ENCODE assay signal across 19 cellular contexts in the genomic region with DNA sequence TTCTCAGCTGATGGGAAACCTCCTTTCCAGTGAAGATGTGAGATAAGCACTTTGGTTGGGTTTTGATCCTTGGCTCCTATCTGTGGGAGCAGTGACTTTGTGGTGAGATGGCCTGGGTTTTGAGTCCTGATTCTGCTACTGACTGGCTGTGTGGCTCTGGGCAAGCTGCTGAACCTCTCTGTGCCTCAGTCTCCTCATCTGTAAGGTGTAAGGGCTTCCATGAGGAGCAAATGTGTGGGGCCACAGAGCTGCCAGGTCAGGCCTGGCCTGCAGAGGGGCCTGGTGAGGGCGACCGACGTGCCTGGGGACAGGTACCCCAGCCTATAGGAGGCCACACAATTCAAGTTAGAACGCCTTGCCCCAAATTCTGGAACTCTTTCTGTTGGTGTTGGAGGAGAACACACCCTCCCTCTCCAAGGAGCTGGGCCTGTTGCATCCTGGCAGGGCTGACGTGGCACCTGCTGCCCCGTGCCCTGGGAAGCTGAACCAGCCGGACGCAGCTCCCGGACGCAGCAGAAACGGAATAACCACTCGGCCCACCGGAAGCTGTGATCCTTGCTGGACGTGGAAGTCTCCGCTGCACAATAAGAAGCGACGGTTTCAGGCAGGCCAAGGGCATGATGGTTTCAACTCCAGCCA.
DNase-seq lines count a peak whose midpoint lies in the region; ATAC-seq and TF ChIP-seq lines count a peak whose summit lies in the region.
"Had no signal": no experiment of that assay in that cellular context is flagged by ENCODE, and none has a peak within 500 bp of the region (broad histone marks: within the 10 kb centered on the region; RNA-seq: fewer than 3 reads in every experiment).

No MANE protein-coding gene starts in this region.

- no peaks in the 10 kb centered on the region for H3K27me3 ChIP-seq in right lobe of liver
- no peaks in the 10 kb centered on the region for H3K27me3 ChIP-seq in skeletal muscle tissue (ENCODE audit: control insufficient read depth in 3 of 3, insufficient read depth in 3 of 3, low read length in 3 of 3)

- no peak overlapping the region for H3K4me3 ChIP-seq in right lobe of liver
- H3K4me3 ChIP-seq in skeletal muscle tissue (ENCODE audit: low read length in 3 of 3), result peak overlapping the region in 1 of 3 donors; percentile 27

- H3K27ac Mint-ChIP-seq in activated CD4-positive, alpha-beta memory T cell treated with anti-CD3 and anti-CD28 coated beads, Interleukin-2, amount 10 ng/mL, durations not matched to agents 7 days and 5 days, result no peak overlapping the region
- H3K27ac Mint-ChIP-seq in CD14-positive monocyte, result peak overlapping the region in 2 of 7 donors; percentile 46 to 61

- H3K9me3 Mint-ChIP-seq in activated CD4-positive, alpha-beta memory T cell treated with anti-CD3 and anti-CD28 coated beads, Interleukin-2, amount 10 ng/mL, durations not matched to agents 7 days and 5 days, result no peaks in the 10 kb centered on the region
- no peaks in the 10 kb centered on the region for H3K9me3 Mint-ChIP-seq in CD14-positive monocyte
- H3K9me3 Mint-ChIP-seq: CD4-positive, CD25-positive, alpha-beta regulatory T cell had no signal

- intact Hi-C loops in right lobe of liver (cut with DNase I) (loop anchor here in 1 of 2 donors (10.0 kb wide), 1 partner anchor 63 kb away; the partner anchor contains the start of gene AGPAT3), CD14-positive monocyte (cut with micrococcal nuclease) (no loop called here)

- DNase-seq in right lobe of liver (peak in 2 of 3 donors; percentile 7 to 40), NCI-H446 treated with DMSO at 0.1 percent for 48 hours (lab: John Stamatoyannopoulos, UW) (no peak), CD14-positive monocyte (ENCODE audit: low spot score) (no peak)
- DNase-seq in activated CD4-positive, alpha-beta memory T cell treated with anti-CD3 and anti-CD28 coated beads, Interleukin-2, amount 10 ng/mL, durations not matched to agents 7 days and 5 days, result no peak
- DNase-seq: ACHN; AML-193; Caco-2; CD4-positive, CD25-positive, alpha-beta regulatory T cell; DMS153; GOT3; KG1; NCI-H1417 treated with DMSO at 0.1 percent for 48 hours; NCI-H2029 treated with DMSO at 0.1 percent for 48 hours; NCI-H2171 treated with DMSO at 0.1 percent for 48 hours; NCI-H774; PC-3 had no signal

- H3K9me3 ChIP-seq in right lobe of liver (no peaks in the 10 kb centered on the region), skeletal muscle tissue (ENCODE audit: control insufficient read depth in 3 of 3, low read length in 3 of 3) (no peaks in the 10 kb centered on the region)
- H3K9me3 ChIP-seq: Caco-2 had no signal

- ATAC-seq in esophagus mucosa (peak; percentile 31), right lobe of liver (no peak)
- ATAC-seq: PC-3 had no signal

- no peak overlapping the region for H3K4me3 Mint-ChIP-seq in activated CD4-positive, alpha-beta memory T cell treated with anti-CD3 and anti-CD28 coated beads, Interleukin-2, amount 10 ng/mL, durations not matched to agents 7 days and 5 days
- H3K4me3 Mint-ChIP-seq in CD14-positive monocyte, result no peak overlapping the region
- H3K4me3 Mint-ChIP-seq: CD4-positive, CD25-positive, alpha-beta regulatory T cell had no signal

- peak overlapping the region; percentile 99 for H3K27ac ChIP-seq in VCaP
- no peak overlapping the region for H3K27ac ChIP-seq in right lobe of liver
- H3K27ac ChIP-seq in skeletal muscle tissue (ENCODE audit: low read depth, low read length), result peak overlapping the region; percentile 96

- H3K4me1 ChIP-seq in right lobe of liver, result peaks cover 0 to 54% (median 26%) of the 10 kb centered on the region in 4 donors
- peaks cover 52 to 79% (median 74%) of the 10 kb centered on the region in 3 donors for H3K4me1 ChIP-seq in skeletal muscle tissue (ENCODE audit: control insufficient read depth in 3 of 3, insufficient read depth in 3 of 3, low read length in 3 of 3)

- peaks cover 8% of the 10 kb centered on the region for H3K36me3 Mint-ChIP-seq in activated CD4-positive, alpha-beta memory T cell treated with anti-CD3 and anti-CD28 coated beads, Interleukin-2, amount 10 ng/mL, durations not matched to agents 7 days and 5 days (ENCODE audit: low read depth)
- H3K36me3 Mint-ChIP-seq in CD14-positive monocyte, result peaks cover 67 to 86% of the 10 kb centered on the region in 2 donors

- no peaks in the 10 kb centered on the region for H3K27me3 Mint-ChIP-seq in activated CD4-positive, alpha-beta memory T cell treated with anti-CD3 and anti-CD28 coated beads, Interleukin-2, amount 10 ng/mL, durations not matched to agents 7 days and 5 days
- H3K27me3 Mint-ChIP-seq in CD14-positive monocyte (ENCODE audit: low read depth in 3 of 3), result peaks cover 0 to 3% (median 0%) of the 10 kb centered on the region in 3 donors
- H3K27me3 Mint-ChIP-seq: CD4-positive, CD25-positive, alpha-beta regulatory T cell had no signal

- POLR2A ChIA-PET in activated CD4-positive, alpha-beta memory T cell treated with anti-CD3 and anti-CD28 coated beads, Interleukin-2, amount 10 ng/mL, durations not matched to agents 7 days and 5 days (lab: Charles Lee), result no interaction called here

- no CpG with 5 or more reads among the region's 17 CpGs for WGBS in right lobe of liver (ENCODE audit: insufficient coverage, low coverage, low lambda C conversion rate, missing lambda C conversion rate)

- CTCF ChIA-PET in activated CD4-positive, alpha-beta memory T cell treated with anti-CD3 and anti-CD28 coated beads, Interleukin-2, amount 10 ng/mL, durations not matched to agents 7 days and 5 days (lab: Charles Lee), result interaction anchor here (2.3 kb wide), 1 partner anchor 10 kb away, joined by 10 read pairs; no protein-coding TSS in a partner anchor

- TF ChIP-seq CTCF in VCaP (conservative IDR thresholded peaks at IDR 0.05) (no peak), right lobe of liver (IDR thresholded peaks at IDR 0.05) (no peak), CD14-positive monocyte (IDR thresholded peaks at IDR 0.05) (no peak)

- H3K36me3 ChIP-seq in right lobe of liver, result no peaks in the 10 kb centered on the region
- peaks cover 0 to 7% (median 5%) of the 10 kb centered on the region in 3 donors for H3K36me3 ChIP-seq in skeletal muscle tissue (ENCODE audit: control insufficient read depth in 3 of 3, insufficient read depth in 3 of 3, low read length in 3 of 3)

- no peak for TF ChIP-seq POLR2A in right lobe of liver (IDR thresholded peaks at IDR 0.05)

- peak overlapping the region in 2 of 3 donors; percentile 80 to 88 for H3K9ac ChIP-seq in skeletal muscle tissue (ENCODE audit: low read depth in 1 of 3, low read length in 3 of 3)

- no peaks in the 10 kb centered on the region for H3K4me1 Mint-ChIP-seq in activated CD4-positive, alpha-beta memory T cell treated with anti-CD3 and anti-CD28 coated beads, Interleukin-2, amount 10 ng/mL, durations not matched to agents 7 days and 5 days
- H3K4me1 Mint-ChIP-seq in CD14-positive monocyte, result peaks cover 3% of the 10 kb centered on the region

Comparison
In these comparisons a context has a peak if more than half of its experiments do, and no peak if none do; other contexts are left out.
1. H3K27ac ChIP-seq: peak in VCaP (single experiment) and skeletal muscle tissue (single experiment); none in right lobe of liver (0 of 3).
2. DNase-seq: peak in right lobe of liver (2 of 3); none in NCI-H446 treated with DMSO at 0.1 percent for 48 hours (single experiment), activated CD4-positive, alpha-beta memory T cell treated with anti-CD3 and anti-CD28 coated beads, Interleukin-2, amount 10 ng/mL, durations not matched to agents 7 days and 5 days (single experiment) and CD14-positive monocyte (single experiment).